In genomic region chr11:46559815-46560214, GRCh38 we compare ENCODE assay signal across 12 cellular contexts. TPM values are rescaled to one million over a fixed set of nuclear protein-coding genes. Genes with fewer than 3 reads are reported as not detected.
DNase-seq lines count a peak whose midpoint lies in the region; ATAC-seq and TF ChIP-seq lines count a peak whose summit lies in the region.
"Had no signal": no experiment of that assay in that cellular context is flagged by ENCODE, and none has a peak within 500 bp of the region (broad histone marks: within the 10 kb centered on the region; RNA-seq: fewer than 3 reads in every experiment).

No MANE protein-coding gene starts in this region.

- no peak overlapping the region for H3K4me3 ChIP-seq in mesendoderm (ENCODE audit: low read length)

- H4K8ac ChIP-seq in mesendoderm (ENCODE audit: low read depth, low read length): no peak overlapping the region

- H2BK15ac ChIP-seq in mesendoderm (replicated peaks; ENCODE audit: low read depth): no peak overlapping the region

- no peak overlapping the region for H3K9ac ChIP-seq in mesendoderm (ENCODE audit: low read length)

- H3K27me3 ChIP-seq in foreskin keratinocyte (no peaks in the 10 kb centered on the region), mesendoderm (ENCODE audit: insufficient read depth, low read length, poor library complexity) (no peaks in the 10 kb centered on the region)

- H3K79me2 ChIP-seq in mesendoderm (ENCODE audit: control insufficient read depth, insufficient read depth, low read length): peaks cover 14% of the 10 kb centered on the region

- CTCF ChIA-PET in activated CD4-positive, alpha-beta memory T cell treated with anti-CD3 and anti-CD28 coated beads for 36 hours (lab: Charles Lee): interaction anchor here (0.7 to 2.4 kb wide), 4 partner anchors 30 to 110 kb away, joined by 3 to 9 read pairs (median 4); partner anchors contain the start of genes ATG13 and HARBI1

- H3K27me3 Mint-ChIP-seq in activated CD4-positive, alpha-beta T cell treated with anti-CD3 and anti-CD28 coated beads, Interleukin-2, amount 10 ng/mL, durations not matched to agents 24 days and 14 days: no peaks in the 10 kb centered on the region
- H3K27me3 Mint-ChIP-seq in activated CD4-positive, alpha-beta memory T cell treated with anti-CD3 and anti-CD28 coated beads for 36 hours: no peaks in the 10 kb centered on the region
- no peaks in the 10 kb centered on the region for H3K27me3 Mint-ChIP-seq in stimulated activated naive CD8-positive, alpha-beta T cell treated with anti-CD3 and anti-CD28 coated beads, Interleukin-15, amount 100 ng/mL, for 72 hours

- no peak overlapping the region for H2BK5ac ChIP-seq in mesendoderm (ENCODE audit: low read length)

- H3K4me1 ChIP-seq in foreskin keratinocyte (peaks cover 19% of the 10 kb centered on the region), mesendoderm (ENCODE audit: control insufficient read depth, low read depth, low read length) (peaks cover 8% of the 10 kb centered on the region)

- TF ChIP-seq CTCF in foreskin keratinocyte (conservative IDR thresholded peaks at IDR 0.05): no peak

- WGBS in mesendoderm (ENCODE audit: extremely low coverage, insufficient coverage, low lambda C conversion rate): no CpG with 5 or more reads among the region's 1 CpG

- peak overlapping the region; percentile 89 for H3K4me3 Mint-ChIP-seq in activated CD4-positive, alpha-beta T cell treated with anti-CD3 and anti-CD28 coated beads, Interleukin-2, amount 10 ng/mL, durations not matched to agents 24 days and 14 days
- peak overlapping the region; percentile 79 for H3K4me3 Mint-ChIP-seq in activated CD4-positive, alpha-beta memory T cell treated with anti-CD3 and anti-CD28 coated beads for 36 hours
- peak overlapping the region; percentile 87 to 93 for H3K4me3 Mint-ChIP-seq in stimulated activated naive CD8-positive, alpha-beta T cell treated with anti-CD3 and anti-CD28 coated beads, Interleukin-15, amount 100 ng/mL, for 72 hours

- peaks cover 6% of the 10 kb centered on the region for H3K36me3 Mint-ChIP-seq in activated CD4-positive, alpha-beta T cell treated with anti-CD3 and anti-CD28 coated beads, Interleukin-2, amount 10 ng/mL, durations not matched to agents 24 days and 14 days (ENCODE audit: low read depth)
- H3K36me3 Mint-ChIP-seq in activated CD4-positive, alpha-beta memory T cell treated with anti-CD3 and anti-CD28 coated beads for 36 hours: no peaks in the 10 kb centered on the region

- H3K27ac ChIP-seq in foreskin keratinocyte (peak overlapping the region; percentile 68), mesendoderm (ENCODE audit: low read depth, low read length) (no peak overlapping the region)

- H3K4me1 Mint-ChIP-seq in activated CD4-positive, alpha-beta T cell treated with anti-CD3 and anti-CD28 coated beads, Interleukin-2, amount 10 ng/mL, durations not matched to agents 24 days and 14 days: peaks cover 60% of the 10 kb centered on the region
- H3K4me1 Mint-ChIP-seq in activated CD4-positive, alpha-beta memory T cell treated with anti-CD3 and anti-CD28 coated beads for 36 hours (ENCODE audit: low read depth): peaks cover 66% of the 10 kb centered on the region
- H3K4me1 Mint-ChIP-seq in stimulated activated naive CD8-positive, alpha-beta T cell treated with anti-CD3 and anti-CD28 coated beads, Interleukin-15, amount 100 ng/mL, for 72 hours: peaks cover 71% of the 10 kb centered on the region

- no peaks in the 10 kb centered on the region for H3K36me3 ChIP-seq in mesendoderm (ENCODE audit: control insufficient read depth, insufficient read depth, low read length)

- in situ Hi-C loops in KBM-7 (cut with MboI; ENCODE audit: low pct_unique_long_range_greater_than_20kb, low sequenced_read_pairs): no loop called here

- H4K5ac ChIP-seq in mesendoderm (ENCODE audit: low read length): no peak overlapping the region

- H2AK5ac ChIP-seq in mesendoderm (ENCODE audit: low read length): no peak overlapping the region

- no peaks in the 10 kb centered on the region for H3K9me3 Mint-ChIP-seq in activated CD4-positive, alpha-beta T cell treated with anti-CD3 and anti-CD28 coated beads, Interleukin-2, amount 10 ng/mL, durations not matched to agents 24 days and 14 days
- no peaks in the 10 kb centered on the region for H3K9me3 Mint-ChIP-seq in activated CD4-positive, alpha-beta memory T cell treated with anti-CD3 and anti-CD28 coated beads for 36 hours
- H3K9me3 Mint-ChIP-seq in stimulated activated naive CD8-positive, alpha-beta T cell treated with anti-CD3 and anti-CD28 coated beads, Interleukin-15, amount 100 ng/mL, for 72 hours: no peaks in the 10 kb centered on the region

- no peak overlapping the region for H3K4ac ChIP-seq in mesendoderm (ENCODE audit: low read depth, low read length)

- intact Hi-C loops in activated CD4-positive, alpha-beta T cell treated with anti-CD3 and anti-CD28 coated beads, Interleukin-2, amount 10 ng/mL, durations not matched to agents 24 days and 14 days (cut with micrococcal nuclease): loop anchor here (2.0 to 5.0 kb wide), 2 partner anchors 32 to 57 kb away; partner anchors contain the start of genes AMBRA1, ATG13 and HARBI1
- intact Hi-C loops in activated CD4-positive, alpha-beta memory T cell treated with anti-CD3 and anti-CD28 coated beads for 36 hours (cut with micrococcal nuclease): loop anchor here (2.0 kb wide), 1 partner anchor 57 kb away; the partner anchor contains the start of genes ATG13 and HARBI1

- H2BK120ac ChIP-seq in mesendoderm (ENCODE audit: low read depth, low read length): no peak overlapping the region

- H3K23ac ChIP-seq in mesendoderm (ENCODE audit: low read length): no peak overlapping the region

- ATAC-seq in foreskin keratinocyte: no peak
- ATAC-seq in stimulated activated naive CD8-positive, alpha-beta T cell treated with anti-CD3 and anti-CD28 coated beads, Interleukin-15, amount 100 ng/mL, for 72 hours: no peak

- no peak overlapping the region for H3K18ac ChIP-seq in mesendoderm (ENCODE audit: low read length)

- H3K4me2 ChIP-seq in mesendoderm (ENCODE audit: low read length): no peak overlapping the region

- H3K56ac ChIP-seq in mesendoderm (ENCODE audit: low read length): no peak overlapping the region

- no peak for DNase-seq in activated CD4-positive, alpha-beta T cell treated with anti-CD3 and anti-CD28 coated beads, Interleukin-2, amount 10 ng/mL, durations not matched to agents 24 days and 14 days
- no peak for DNase-seq in activated CD4-positive, alpha-beta T cell treated with anti-CD3 and anti-CD28 coated beads, Interleukin-2, amount 50 U/mL, for 1 hour
- DNase-seq in activated CD4-positive, alpha-beta memory T cell treated with anti-CD3 and anti-CD28 coated beads for 36 hours: no peak
- DNase-seq in foreskin keratinocyte: no peak
- DNase-seq in stimulated activated naive CD8-positive, alpha-beta T cell treated with anti-CD3 and anti-CD28 coated beads, Interleukin-15, amount 100 ng/mL, for 72 hours: no peak
- DNase-seq in mesendoderm: no peak
- DNase-seq in stimulated activated CD4-positive, alpha-beta T cell treated with anti-CD3 and anti-CD28 coated beads, Interleukin-4, amount 100 ng/mL, for 4 hours: no peak
- DNase-seq in KBM-7: no peak
- DNase-seq: activated naive CD4-positive, alpha-beta T cell treated with anti-CD3 and anti-CD28 coated beads, Interleukin-2, amount 50 U/mL, for 16 hours; left ventricle myocardium superior; NCI-H446 treated with DMSO at 0.1 percent for 48 hours; trophoblast cell had no signal

- H3K79me1 ChIP-seq in mesendoderm (ENCODE audit: low read length): peaks cover 11% of the 10 kb centered on the region

- POLR2A ChIA-PET in activated CD4-positive, alpha-beta memory T cell treated with anti-CD3 and anti-CD28 coated beads for 36 hours (lab: Charles Lee): interaction anchor here (0.9 kb wide), 1 partner anchor 56 kb away, joined by 3 read pairs; no protein-coding TSS in a partner anchor

- peak overlapping the region; percentile 0 for H3K27ac Mint-ChIP-seq in activated CD4-positive, alpha-beta T cell treated with anti-CD3 and anti-CD28 coated beads, Interleukin-2, amount 10 ng/mL, durations not matched to agents 24 days and 14 days
- peak overlapping the region; percentile 91 for H3K27ac Mint-ChIP-seq in activated CD4-positive, alpha-beta memory T cell treated with anti-CD3 and anti-CD28 coated beads for 36 hours
- no peak overlapping the region for H3K27ac Mint-ChIP-seq in stimulated activated naive CD8-positive, alpha-beta T cell treated with anti-CD3 and anti-CD28 coated beads, Interleukin-15, amount 100 ng/mL, for 72 hours

RNA-seq across cellular contexts. Expression of gene AMBRA1, which starts 34.0 kb away (rescaled TPM):
- total RNA-seq in activated CD4-positive, alpha-beta T cell treated with anti-CD3 and anti-CD28 coated beads, Interleukin-2, amount 10 ng/mL, durations not matched to agents 24 days and 14 days: 27.7 and 34.9 TPM in 2 replicates
- 10 to 100 TPM; 22.5 to 24.1 TPM for total RNA-seq in activated CD4-positive, alpha-beta memory T cell treated with anti-CD3 and anti-CD28 coated beads for 36 hours
- 17.8 and 18.4 TPM in 2 replicates for total RNA-seq in foreskin keratinocyte
- 7.6 and 8.1 TPM in 2 replicates for polyA plus RNA-seq in foreskin keratinocyte
- 15.0 TPM for polyA plus RNA-seq in mesendoderm (2013, experiment 1 of 2)
- 15.3 TPM for polyA plus RNA-seq in mesendoderm (2013, experiment 2 of 2)

RNA-seq across cellular contexts. Expression of gene HARBI1, which starts 57.2 kb away (rescaled TPM):
- total RNA-seq in activated CD4-positive, alpha-beta T cell treated with anti-CD3 and anti-CD28 coated beads, Interleukin-2, amount 10 ng/mL, durations not matched to agents 24 days and 14 days: 4.3 and 4.5 TPM in 2 replicates
- total RNA-seq in activated CD4-positive, alpha-beta memory T cell treated with anti-CD3 and anti-CD28 coated beads for 36 hours: 1 to 10 TPM; 3.1 TPM
- 4.8 and 5.0 TPM in 2 replicates for total RNA-seq in foreskin keratinocyte
- 3.5 TPM in 2 replicates for polyA plus RNA-seq in foreskin keratinocyte
- 3.2 TPM for polyA plus RNA-seq in mesendoderm (2013, experiment 1 of 2)
- 2.9 TPM for polyA plus RNA-seq in mesendoderm (2013, experiment 2 of 2)

RNA-seq across cellular contexts. Expression of gene ATG13, which starts 57.5 kb away (rescaled TPM):
- 55.4 and 55.6 TPM in 2 replicates for total RNA-seq in activated CD4-positive, alpha-beta T cell treated with anti-CD3 and anti-CD28 coated beads, Interleukin-2, amount 10 ng/mL, durations not matched to agents 24 days and 14 days
- 10 to 100 TPM; 49.9 to 51.0 TPM for total RNA-seq in activated CD4-positive, alpha-beta memory T cell treated with anti-CD3 and anti-CD28 coated beads for 36 hours
- 31.5 and 36.4 TPM in 2 replicates for total RNA-seq in foreskin keratinocyte
- polyA plus RNA-seq in foreskin keratinocyte: 32.1 and 38.1 TPM in 2 replicates
- 57.8 TPM for polyA plus RNA-seq in mesendoderm (2013, experiment 1 of 2)
- polyA plus RNA-seq in mesendoderm (2013, experiment 2 of 2): 62.1 TPM

Comparison
In these comparisons a context has a peak if more than half of its experiments do, and no peak if none do; other contexts are left out.
1. H3K27ac Mint-ChIP-seq: peak in activated CD4-positive, alpha-beta T cell treated with anti-CD3 and anti-CD28 coated beads, Interleukin-2, amount 10 ng/mL, durations not matched to agents 24 days and 14 days (single experiment) and activated CD4-positive, alpha-beta memory T cell treated with anti-CD3 and anti-CD28 coated beads for 36 hours (single experiment); none in stimulated activated naive CD8-positive, alpha-beta T cell treated with anti-CD3 and anti-CD28 coated beads, Interleukin-15, amount 100 ng/mL, for 72 hours (0 of 2).
2. Peak in every context shown above with its lines, with median percentiles within 50 percentile points of each other: H3K4me3 Mint-ChIP-seq.